15 cellular contexts compared by ENCODE assay signal in the genomic region with DNA sequence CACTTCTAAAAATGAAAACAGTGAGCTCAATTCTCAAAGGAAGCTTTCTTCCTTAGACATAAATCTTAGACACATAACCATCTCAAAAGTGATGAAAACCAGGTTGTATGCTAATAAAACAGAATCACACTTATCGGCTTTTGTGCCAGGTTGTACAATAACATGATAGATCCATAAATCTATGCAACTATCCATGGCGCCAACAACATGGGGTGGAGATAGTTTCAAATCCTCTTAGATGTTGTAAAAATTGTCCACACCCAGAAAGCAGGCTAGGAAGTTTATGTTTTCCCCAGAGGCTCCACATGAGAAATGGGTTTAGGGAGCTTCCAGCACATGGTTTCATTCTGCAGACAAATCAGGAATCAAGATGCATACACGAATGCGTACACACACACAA.
"Had no signal": no experiment of that assay in that cellular context is flagged by ENCODE, and none has a peak within 500 bp of the region (broad histone marks: within the 10 kb centered on the region; RNA-seq: fewer than 3 reads in every experiment).

No MANE protein-coding gene starts in this region.

- H3K27me3 ChIP-seq: esophagus squamous epithelium, sigmoid colon, upper lobe of right lung had no signal

- H3K9me3 ChIP-seq: esophagus squamous epithelium, sigmoid colon, upper lobe of right lung had no signal

- H3K27ac Mint-ChIP-seq: activated B cell treated with CpG ODN at 0.5 μM for 24 hours had no signal

- H3K4me3 Mint-ChIP-seq: activated B cell treated with CpG ODN at 0.5 μM for 24 hours, neural crest cell had no signal

- H3K4me3 ChIP-seq: esophagus squamous epithelium, sigmoid colon, upper lobe of right lung had no signal

- H3K27me3 Mint-ChIP-seq: activated B cell treated with CpG ODN at 0.5 μM for 24 hours had no signal

- H3K4me1 ChIP-seq: sigmoid colon, upper lobe of right lung had no signal

- H3K27ac ChIP-seq: esophagus squamous epithelium, sigmoid colon, upper lobe of right lung had no signal

- DNase-seq: activated B cell treated with CpG ODN at 0.5 μM for 24 hours; activated CD4-positive, alpha-beta T cell treated with anti-CD3 and anti-CD28 coated beads, Interleukin-2, amount 50 U/mL, for 4 hours; activated CD8-positive, alpha-beta memory T cell treated with anti-CD3 and anti-CD28 coated beads, Interleukin-2, amount 50 U/mL, for 4 hours; amniotic stem cell; esophagus squamous epithelium; foreskin fibroblast; glutamatergic neuron; mammary epithelial cell; sigmoid colon; stimulated activated CD4-positive, alpha-beta T cell treated with anti-CD3 and anti-CD28 coated beads, Interleukin-12 subunit alpha, Interleukin-12 subunit beta, amount 100 ng/mL, for 4 hours; stimulated activated naive CD4-positive, alpha-beta T cell; upper lobe of right lung had no signal

- ATAC-seq: activated naive CD4-positive, alpha-beta T cell treated with anti-CD3 and anti-CD28 coated beads, Interleukin-2, amount 50 U/mL, for 72 hours; left lobe of liver; upper lobe of right lung had no signal

- H3K9me3 Mint-ChIP-seq: activated B cell treated with CpG ODN at 0.5 μM for 24 hours; activated naive CD4-positive, alpha-beta T cell treated with anti-CD3 and anti-CD28 coated beads, Interleukin-2, amount 50 U/mL, for 72 hours had no signal

- H3K36me3 ChIP-seq: esophagus squamous epithelium, sigmoid colon, upper lobe of right lung had no signal
